In genomic region chr19:14056741-14057356, GRCh38 we compare ENCODE assay signal across 1 cellular context.
TF ChIP-seq lines count a peak whose summit lies in the region.

No MANE protein-coding gene starts in this region.

TF ChIP-seq in WTC11, 78 proteins besides CTCF, POLR2A, EP300 and RAD21 (continued from another document):
- TF ChIP-seq ZNF263 (CRISPR knock-in tag; IDR thresholded peaks at IDR 0.05; ENCODE audit: low read depth): no peak
- TF ChIP-seq, protein P1, sequence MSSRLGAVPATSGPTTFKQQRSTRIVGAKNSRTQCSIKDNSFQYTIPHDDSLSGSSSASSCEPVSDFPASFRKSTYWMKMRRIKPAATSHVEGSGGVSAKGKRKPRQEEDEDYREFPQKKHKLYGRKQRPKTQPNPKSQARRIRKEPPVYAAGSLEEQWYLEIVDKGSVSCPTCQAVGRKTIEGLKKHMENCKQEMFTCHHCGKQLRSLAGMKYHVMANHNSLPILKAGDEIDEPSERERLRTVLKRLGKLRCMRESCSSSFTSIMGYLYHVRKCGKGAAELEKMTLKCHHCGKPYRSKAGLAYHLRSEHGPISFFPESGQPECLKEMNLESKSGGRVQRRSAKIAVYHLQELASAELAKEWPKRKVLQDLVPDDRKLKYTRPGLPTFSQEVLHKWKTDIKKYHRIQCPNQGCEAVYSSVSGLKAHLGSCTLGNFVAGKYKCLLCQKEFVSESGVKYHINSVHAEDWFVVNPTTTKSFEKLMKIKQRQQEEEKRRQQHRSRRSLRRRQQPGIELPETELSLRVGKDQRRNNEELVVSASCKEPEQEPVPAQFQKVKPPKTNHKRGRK (CRISPR knock-in tag; IDR thresholded peaks at IDR 0.05; ENCODE audit: borderline replicate concordance): no peak
- no peak for TF ChIP-seq ZNF232 (CRISPR knock-in tag; IDR thresholded peaks at IDR 0.05)
